In genomic region chr22:19709063-19709769, GRCh38 we compare ENCODE assay signal across 21 cellular contexts. TPM values are rescaled to one million over a fixed set of nuclear protein-coding genes. Genes with fewer than 3 reads are reported as not detected.
DNase-seq lines count a peak whose midpoint lies in the region; ATAC-seq and TF ChIP-seq lines count a peak whose summit lies in the region.
"Had no signal": no experiment of that assay in that cellular context is flagged by ENCODE, and none has a peak within 500 bp of the region (broad histone marks: within the 10 kb centered on the region; RNA-seq: fewer than 3 reads in every experiment).

No MANE protein-coding gene starts in this region.

- intact Hi-C loops in Right ventricle myocardium superior (cut with DNase I) = no loop called here
- intact Hi-C loops in psoas muscle (cut with DNase I) = no loop called here

- no peaks in the 10 kb centered on the region for H4K20me1 ChIP-seq in neural progenitor cell (ENCODE audit: low read depth)

- 41 to 53% (median 48%) methylated on average over 19 of the region's 19 CpGs for whole genome bisulfite sequencing in psoas muscle, 3 donors

- no peaks in the 10 kb centered on the region for H3K79me2 ChIP-seq in neural progenitor cell (ENCODE audit: low read depth)

- peak; percentile 56 for DNase-seq in AG20443 (ENCODE audit: low spot score)
- DNase-seq in LHCN-M2 (ENCODE audit: low read depth) = peak; percentile 28
- DNase-seq in Right ventricle myocardium superior = peak; percentile 79
- DNase-seq in psoas muscle = peak; percentile 81 to 92
- no peak for DNase-seq in NCI-H82 (lab: John Stamatoyannopoulos, UW)
- DNase-seq in neural progenitor cell (ENCODE audit: low spot score) = no peak
- DNase-seq: activated CD4-positive, alpha-beta T cell treated with anti-CD3 and anti-CD28 coated beads, Interleukin-2, amount 10 ng/mL, durations not matched to agents 7 days and 5 days; activated CD8-positive, alpha-beta memory T cell treated with anti-CD3 and anti-CD28 coated beads, Interleukin-2, amount 50 U/mL, for 4 hours; activated gamma-delta T cell; CD4-positive, CD25-positive, alpha-beta regulatory T cell; erythroblast; NCI-H1930; NCI-H446; NK-92 treated with Interleukin-12 subunit alpha and Interleukin-12 subunit beta, amount 100 ng/mL, for 24 hours; RPMI8226 had no signal

- H3K36me3 ChIP-seq in psoas muscle (ENCODE audit: insufficient read depth in 1 of 2, low read depth in 1 of 2) = no peaks in the 10 kb centered on the region
- H3K36me3 ChIP-seq in neural progenitor cell = no peaks in the 10 kb centered on the region
- H3K36me3 ChIP-seq: adrenal gland, right lobe of liver had no signal

- no peaks in the 10 kb centered on the region for H3K36me3 Mint-ChIP-seq in neural progenitor cell
- H3K36me3 Mint-ChIP-seq: CD4-positive, CD25-positive, alpha-beta regulatory T cell had no signal

- H3K9me3 ChIP-seq in psoas muscle (no peaks in the 10 kb centered on the region), neural progenitor cell (ENCODE audit: low read depth) (no peaks in the 10 kb centered on the region)
- H3K9me3 ChIP-seq: A549, adrenal gland, right lobe of liver had no signal

- no peak overlapping the region for H3K4me3 Mint-ChIP-seq in neural progenitor cell
- H3K4me3 Mint-ChIP-seq: activated CD4-positive, alpha-beta T cell treated with anti-CD3 and anti-CD28 coated beads, Interleukin-2, amount 10 ng/mL, durations not matched to agents 7 days and 5 days; stimulated activated naive CD8-positive, alpha-beta T cell treated with anti-CD3 and anti-CD28 coated beads, Interleukin-15, Interleukin-2, amounts not matched to agents 100 ng/mL and 50 ng/mL, for 24 hours had no signal

- H2AFZ ChIP-seq in neural progenitor cell (replicated peaks) = no peak overlapping the region

- peaks cover 24% of the 10 kb centered on the region for H3K4me1 ChIP-seq in psoas muscle
- H3K4me1 ChIP-seq in neural progenitor cell = no peaks in the 10 kb centered on the region
- H3K4me1 ChIP-seq: A549, adrenal gland, right lobe of liver had no signal

- no peaks in the 10 kb centered on the region for H3K9me3 Mint-ChIP-seq in neural progenitor cell
- H3K9me3 Mint-ChIP-seq: activated CD4-positive, alpha-beta T cell treated with anti-CD3 and anti-CD28 coated beads, Interleukin-2, amount 10 ng/mL, durations not matched to agents 7 days and 5 days; CD4-positive, CD25-positive, alpha-beta regulatory T cell; stimulated activated naive CD8-positive, alpha-beta T cell treated with anti-CD3 and anti-CD28 coated beads, Interleukin-15, Interleukin-2, amounts not matched to agents 100 ng/mL and 50 ng/mL, for 24 hours had no signal

- no peak overlapping the region for H3K4me2 ChIP-seq in neural progenitor cell
- H3K4me2 ChIP-seq: A549 had no signal

- H3K27ac Mint-ChIP-seq in neural progenitor cell = no peak overlapping the region
- H3K27ac Mint-ChIP-seq: activated CD4-positive, alpha-beta T cell treated with anti-CD3 and anti-CD28 coated beads, Interleukin-2, amount 10 ng/mL, durations not matched to agents 7 days and 5 days; stimulated activated naive CD8-positive, alpha-beta T cell treated with anti-CD3 and anti-CD28 coated beads, Interleukin-15, Interleukin-2, amounts not matched to agents 100 ng/mL and 50 ng/mL, for 24 hours had no signal

- H3K4me3 ChIP-seq in psoas muscle (no peak overlapping the region), neural progenitor cell (no peak overlapping the region)
- H3K4me3 ChIP-seq: A549, adrenal gland, right lobe of liver had no signal

- ATAC-seq in Right ventricle myocardium superior (ENCODE audit: poor library complexity) = peak; percentile 83
- ATAC-seq in psoas muscle = peak; percentile 93 to 97 (median 94)
- no peak for ATAC-seq in HG02588 (IDR thresholded peaks at IDR 0.05; ENCODE audit: unreplicated experiment)
- no peak for ATAC-seq in HG03565 (IDR thresholded peaks at IDR 0.05; ENCODE audit: unreplicated experiment)
- ATAC-seq: A549, right lobe of liver had no signal

- H3K27me3 Mint-ChIP-seq in neural progenitor cell (ENCODE audit: insufficient read depth, low read depth) = peaks cover 14% of the 10 kb centered on the region

- peaks cover 8% of the 10 kb centered on the region for H3F3A ChIP-seq in neural progenitor cell (ENCODE audit: low read depth)

- TF ChIP-seq CTCF in psoas muscle (IDR thresholded peaks at IDR 0.05) (no peak), neural progenitor cell (IDR thresholded peaks at IDR 0.05) (no peak)

- peaks cover 0 to 6% (median 0%) of the 10 kb centered on the region in 3 donors for H3K27me3 ChIP-seq in psoas muscle (ENCODE audit: insufficient read depth in 3 of 3, low read length in 2 of 3)
- H3K27me3 ChIP-seq in neural progenitor cell = peaks cover 32% of the 10 kb centered on the region
- H3K27me3 ChIP-seq: adrenal gland, right lobe of liver had no signal

- H3K27ac ChIP-seq in psoas muscle = peak overlapping the region; percentile 73
- H3K27ac ChIP-seq in neural progenitor cell = no peak overlapping the region
- H3K27ac ChIP-seq: A549, adrenal gland, right lobe of liver had no signal

- H3K4me1 Mint-ChIP-seq in neural progenitor cell = peaks cover 11% of the 10 kb centered on the region
- H3K4me1 Mint-ChIP-seq: activated CD4-positive, alpha-beta T cell treated with anti-CD3 and anti-CD28 coated beads, Interleukin-2, amount 10 ng/mL, durations not matched to agents 7 days and 5 days had no signal

- no peak overlapping the region for H3K9ac ChIP-seq in neural progenitor cell

RNA-seq across cellular contexts. Expression of gene SEPTIN5, which starts 5.1 kb away (rescaled TPM):
- total RNA-seq in LHCN-M2 (2014; rRNA removed) (33.2 and 44.8 TPM in 2 replicates), Right ventricle myocardium superior (123 TPM), psoas muscle (10 to 100 TPM in 1 of 4 donors, 1 to 10 TPM in 3; 6.0 to 10.9 (median 8.3) TPM), neural progenitor cell (ENCODE audit: low replicate concordance) (5.0 and 8.2 TPM in 2 replicates)
- polyA plus RNA-seq in LHCN-M2 (2012) = 38.5 TPM
- polyA plus RNA-seq in psoas muscle = 1 to 10 TPM; 3.7 to 7.0 (median 4.8) TPM
- total RNA-seq: activated CD4-positive, alpha-beta T cell treated with anti-CD3 and anti-CD28 coated beads, Interleukin-2, amount 10 ng/mL, durations not matched to agents 7 days and 5 days had no signal
- polyA plus RNA-seq: CD4-positive, CD25-positive, alpha-beta regulatory T cell had no signal

RNA-seq across cellular contexts. Expression of gene GP1BB, which starts 14.1 kb away (rescaled TPM):
- total RNA-seq in LHCN-M2 (2014; rRNA removed) (22.1 and 30.2 TPM in 2 replicates), Right ventricle myocardium superior (not detected), psoas muscle (1 to 10 TPM in 1 of 4 donors, not detected in 3; 1.8 TPM), neural progenitor cell (ENCODE audit: low replicate concordance) (1.2 TPM in 1 of 2 replicates, not detected in the other)
- 6.9 TPM for polyA plus RNA-seq in LHCN-M2 (2012)
- under 1 TPM; 0.14 to 0.63 (median 0.53) TPM for polyA plus RNA-seq in psoas muscle
- total RNA-seq: activated CD4-positive, alpha-beta T cell treated with anti-CD3 and anti-CD28 coated beads, Interleukin-2, amount 10 ng/mL, durations not matched to agents 7 days and 5 days had no signal
- polyA plus RNA-seq: CD4-positive, CD25-positive, alpha-beta regulatory T cell had no signal

RNA-seq across cellular contexts. Expression of gene TBX1, which starts 51.4 kb away (rescaled TPM):
- 13.0 and 16.7 TPM in 2 replicates for total RNA-seq in LHCN-M2 (2014; rRNA removed)
- 19.6 TPM for polyA plus RNA-seq in LHCN-M2 (2012)
- 3.2 TPM for total RNA-seq in Right ventricle myocardium superior
- total RNA-seq in psoas muscle = 100 to 1,000 TPM in 2 of 4 donors, 10 to 100 TPM in 2; 76.0 to 112 (median 91.8) TPM
- polyA plus RNA-seq in psoas muscle = 10 to 100 TPM; 18.2 to 80.8 (median 63.8) TPM
- 0.06 TPM in 1 of 2 replicates, not detected in the other for total RNA-seq in neural progenitor cell (ENCODE audit: low replicate concordance)
- total RNA-seq: activated CD4-positive, alpha-beta T cell treated with anti-CD3 and anti-CD28 coated beads, Interleukin-2, amount 10 ng/mL, durations not matched to agents 7 days and 5 days; CD4-positive, CD25-positive, alpha-beta regulatory T cell had no signal
- polyA plus RNA-seq: CD4-positive, CD25-positive, alpha-beta regulatory T cell had no signal

Comparison
In these comparisons a context has a peak if more than half of its experiments do, and no peak if none do; other contexts are left out.
1. DNase-seq: peak in AG20443 (single experiment), LHCN-M2 (single experiment), Right ventricle myocardium superior (single experiment) and psoas muscle (2 of 2); none in NCI-H82 (single experiment) and neural progenitor cell (single experiment).
2. ATAC-seq: peak in Right ventricle myocardium superior (single experiment) and psoas muscle (4 of 4); none in HG02588 (single experiment) and HG03565 (single experiment).